ENCODE assay signal across 34 cellular contexts in genomic region chr4:99983289-99983943, GRCh38. TPM values are rescaled to one million over a fixed set of nuclear protein-coding genes. Genes with fewer than 3 reads are reported as not detected.
DNase-seq lines count a peak whose midpoint lies in the region; ATAC-seq, FAIRE-seq and TF ChIP-seq lines count a peak whose summit lies in the region.
"Had no signal": no experiment of that assay in that cellular context is flagged by ENCODE, and none has a peak within 500 bp of the region (broad histone marks: within the 10 kb centered on the region; RNA-seq: fewer than 3 reads in every experiment).

No MANE protein-coding gene starts in this region.

- no peaks in the 10 kb centered on the region for H3K36me3 Mint-ChIP-seq in activated CD4-positive, alpha-beta T cell treated with anti-CD3 and anti-CD28 coated beads for 36 hours (ENCODE audit: low read depth)
- H3K36me3 Mint-ChIP-seq in activated CD4-positive, alpha-beta T cell treated with anti-CD3 and anti-CD28 coated beads, Interleukin-2, amount 10 ng/mL, durations not matched to agents 24 days and 14 days (ENCODE audit: low read depth) = no peaks in the 10 kb centered on the region
- no peaks in the 10 kb centered on the region for H3K36me3 Mint-ChIP-seq in WTC11
- H3K36me3 Mint-ChIP-seq: stimulated activated memory B cell treated with anti-CD40 and anti-IgM and Interleukin-4, amounts not matched to agents 10 μg/mL and 1 μg/mL and 100 μg/mL, for 72 hours had no signal

- no peak for TF ChIP-seq RAD21 in GM12878 (IDR thresholded peaks at IDR 0.05; ENCODE audit: insufficient read depth, low read depth, low read length)

- H3K4me2 ChIP-seq in GM12878 (ENCODE audit: control insufficient read depth, insufficient read depth) = no peak overlapping the region; the same call in 1 of the 2 replicates

- SMC1A ChIA-PET in GM12878 (lab: Charles Lee; ENCODE audit: uncharacterized antibody, unreplicated experiment) = interaction anchor here (0.8 to 1.4 kb wide), 6 partner anchors 10 to 115 kb away, joined by 3 to 5 read pairs (median 4); no protein-coding TSS in a partner anchor

- no peak overlapping the region for H3K4me3 ChIP-seq in GM12878
- H3K4me3 ChIP-seq: esophagus muscularis mucosa, heart left ventricle, skin epidermis, suprapubic skin had no signal

- POLR2A ChIA-PET in activated CD4-positive, alpha-beta T cell treated with anti-CD3 and anti-CD28 coated beads for 36 hours (lab: Charles Lee) = no interaction called here
- POLR2A ChIA-PET in GM12878 (lab: Charles Lee) = no interaction called here
- POLR2A ChIA-PET in WTC11 (lab: Charles Lee) = no interaction called here

- H3K9me3 Mint-ChIP-seq in activated CD4-positive, alpha-beta T cell treated with anti-CD3 and anti-CD28 coated beads for 36 hours (ENCODE audit: low read depth) = peaks cover 1% of the 10 kb centered on the region
- peaks cover 6% of the 10 kb centered on the region for H3K9me3 Mint-ChIP-seq in activated CD4-positive, alpha-beta T cell treated with anti-CD3 and anti-CD28 coated beads, Interleukin-2, amount 10 ng/mL, durations not matched to agents 24 days and 14 days
- no peaks in the 10 kb centered on the region for H3K9me3 Mint-ChIP-seq in WTC11
- H3K9me3 Mint-ChIP-seq: activated CD8-positive, alpha-beta T cell treated with anti-CD3 and anti-CD28 coated beads for 36 hours had no signal

- no peaks in the 10 kb centered on the region for H3K36me3 ChIP-seq in GM12878 (ENCODE audit: control insufficient read depth in 2 of 2, insufficient read depth in 2 of 2, low read length in 1 of 2)
- H3K36me3 ChIP-seq: esophagus muscularis mucosa, heart left ventricle, suprapubic skin had no signal

- RAD21 ChIA-PET in GM12878 (lab: Charles Lee; ENCODE audit: unreplicated experiment) = interaction anchor here (0.8 to 1.9 kb wide), 3 partner anchors 15 to 42 kb away, joined by 3 to 5 read pairs (median 3); no protein-coding TSS in a partner anchor

- CTCF ChIA-PET in activated CD4-positive, alpha-beta T cell treated with anti-CD3 and anti-CD28 coated beads for 36 hours (lab: Charles Lee) = interaction anchor here (1.1 kb wide), 1 partner anchor 42 kb away, joined by 3 read pairs; no protein-coding TSS in a partner anchor
- CTCF ChIA-PET in GM12878 (lab: Yijun Ruan, JAX) (interaction anchor here (0.6 to 2.5 kb wide), 3 partner anchors 15 to 162 kb away, joined by 3 to 7 read pairs (median 3); no protein-coding TSS in a partner anchor), WTC11 (lab: Charles Lee) (no interaction called here)

- no peak for TF ChIP-seq CTCF in GM12878 (IDR thresholded peaks at IDR 0.05 in 2 of 3, conservative IDR thresholded peaks at IDR 0.05 in 1 of 3; ENCODE audit: control insufficient read depth in 2 of 3, extremely low read depth in 1 of 3, insufficient read depth in 1 of 3, low read depth in 3 of 3, low read length in 3 of 3)
- no peak for TF ChIP-seq CTCF in WTC11 (IDR thresholded peaks at IDR 0.05)

- no peaks in the 10 kb centered on the region for H3K4me1 Mint-ChIP-seq in activated CD4-positive, alpha-beta T cell treated with anti-CD3 and anti-CD28 coated beads for 36 hours
- H3K4me1 Mint-ChIP-seq in activated CD4-positive, alpha-beta T cell treated with anti-CD3 and anti-CD28 coated beads, Interleukin-2, amount 10 ng/mL, durations not matched to agents 24 days and 14 days = no peaks in the 10 kb centered on the region
- H3K4me1 Mint-ChIP-seq in WTC11 = no peaks in the 10 kb centered on the region
- H3K4me1 Mint-ChIP-seq: IgD-negative memory B cell; naive B cell; stimulated activated memory B cell treated with anti-CD40 and anti-IgM and Interleukin-4, amounts not matched to agents 10 μg/mL and 1 μg/mL and 100 μg/mL, for 72 hours had no signal

- peak; percentile 42 for ATAC-seq in activated CD4-positive, alpha-beta T cell treated with anti-CD3 and anti-CD28 coated beads for 36 hours
- peak; percentile 51 for ATAC-seq in GM21529 (IDR thresholded peaks at IDR 0.05; ENCODE audit: unreplicated experiment)
- ATAC-seq in HG02885 (IDR thresholded peaks at IDR 0.05; ENCODE audit: poor library complexity, unreplicated experiment) = peak; percentile 59
- ATAC-seq in GM12878 = peak; percentile 68
- no peak for ATAC-seq in GM21526 (IDR thresholded peaks at IDR 0.05; ENCODE audit: low FRiP score, unreplicated experiment)
- no peak for ATAC-seq in WTC11
- ATAC-seq: activated CD8-positive, alpha-beta T cell treated with anti-CD3 and anti-CD28 coated beads for 36 hours; HCT116; heart left ventricle; stimulated activated memory B cell treated with anti-CD40 and anti-IgM and Interleukin-4, amounts not matched to agents 10 μg/mL and 1 μg/mL and 100 μg/mL, for 72 hours had no signal

- peak; percentile 78 for FAIRE-seq in GM12878 (lab: Jason Lieb, UNC)

- H4K20me1 ChIP-seq in GM12878 (ENCODE audit: control insufficient read depth, insufficient read depth) = no peaks in the 10 kb centered on the region

- H3K79me2 ChIP-seq in GM12878 (ENCODE audit: control insufficient read depth, insufficient read depth, low read length) = no peaks in the 10 kb centered on the region

- peaks cover 7% of the 10 kb centered on the region; the same call in 1 of the 2 replicates for H3K4me1 ChIP-seq in GM12878 (ENCODE audit: control insufficient read depth, insufficient read depth, low read length)
- H3K4me1 ChIP-seq: Caco-2, esophagus muscularis mucosa, heart left ventricle, suprapubic skin had no signal

- no peak for TF ChIP-seq POLR2A in GM12878 (IDR thresholded peaks at IDR 0.05; ENCODE audit: low read depth, low read length)

- H3K9me3 ChIP-seq in GM12878 (replicated peaks; ENCODE audit: control insufficient read depth, insufficient read depth, low read length) = no peaks in the 10 kb centered on the region
- H3K9me3 ChIP-seq: Caco-2, esophagus muscularis mucosa, heart left ventricle, suprapubic skin had no signal

- H3K27me3 Mint-ChIP-seq in activated CD4-positive, alpha-beta T cell treated with anti-CD3 and anti-CD28 coated beads for 36 hours = peaks cover 2% of the 10 kb centered on the region
- H3K27me3 Mint-ChIP-seq in activated CD4-positive, alpha-beta T cell treated with anti-CD3 and anti-CD28 coated beads, Interleukin-2, amount 10 ng/mL, durations not matched to agents 24 days and 14 days = peaks cover 5% of the 10 kb centered on the region
- no peaks in the 10 kb centered on the region; the same call in 1 of the 2 replicates for H3K27me3 Mint-ChIP-seq in WTC11 (ENCODE audit: low read depth)

- no peak overlapping the region for H3K27ac ChIP-seq in GM12878 (ENCODE audit: control insufficient read depth, insufficient read depth)
- H3K27ac ChIP-seq: 22Rv1, esophagus muscularis mucosa, heart left ventricle, skin epidermis, suprapubic skin had no signal

- BruUV-seq in GM12878 (replicated peaks; lab: Mats Ljungman, UMichigan) = no TSS peak

- in situ Hi-C loops in GM12878 (cut with MboI) = no loop called here

- DNase-seq in activated CD4-positive, alpha-beta T cell treated with anti-CD3 and anti-CD28 coated beads for 36 hours = no peak
- no peak for DNase-seq in activated CD4-positive, alpha-beta T cell treated with anti-CD3 and anti-CD28 coated beads, Interleukin-2, amount 10 ng/mL, durations not matched to agents 24 days and 14 days
- DNase-seq in GM12878 (ENCODE audit: low read depth, low spot score) (peak; percentile 13), GM19240 (ENCODE audit: insufficient read length, low spot score) (no peak), WTC11 (ENCODE audit: low spot score) (no peak)
- DNase-seq: activated CD4-positive, alpha-beta T cell treated with anti-CD3 and anti-CD28 coated beads for 1 hour; activated CD8-positive, alpha-beta memory T cell treated with anti-CD3 and anti-CD28 coated beads, Interleukin-2, amount 50 U/mL, for 48 hours; activated CD8-positive, alpha-beta T cell treated with anti-CD3 and anti-CD28 coated beads for 36 hours; activated naive CD4-positive, alpha-beta T cell treated with anti-CD3 and anti-CD28 coated beads for 36 hours; C1 segment of cervical spinal cord; Caco-2; cerebellar nuclear complex; DMS53; foreskin fibroblast; heart left ventricle; midbrain; naive B cell; NCI-H1436 treated with DMSO at 0.1 percent for 48 hours; NCI-H2081 treated with DMSO at 0.1 percent for 48 hours; NCI-H2227 treated with DMSO at 0.1 percent for 48 hours; NCI-H69; Right ventricle myocardium superior; T-helper 2 cell had no signal

- WGBS in GM12878 (ENCODE audit: insufficient coverage, insufficient replicate concordance, low lambda C conversion rate, missing lambda C conversion rate) = 0% methylated on average over 4 of the region's 4 CpGs

- H3K27ac Mint-ChIP-seq in activated CD4-positive, alpha-beta T cell treated with anti-CD3 and anti-CD28 coated beads for 36 hours = no peak overlapping the region
- no peak overlapping the region for H3K27ac Mint-ChIP-seq in activated CD4-positive, alpha-beta T cell treated with anti-CD3 and anti-CD28 coated beads, Interleukin-2, amount 10 ng/mL, durations not matched to agents 24 days and 14 days
- no peak overlapping the region for H3K27ac Mint-ChIP-seq in WTC11
- H3K27ac Mint-ChIP-seq: activated CD8-positive, alpha-beta T cell treated with anti-CD3 and anti-CD28 coated beads for 36 hours; activated naive CD4-positive, alpha-beta T cell treated with anti-CD3 and anti-CD28 coated beads for 36 hours; activated T-helper 1 cell treated with anti-CD3 and anti-CD28 coated beads, Interleukin-12 subunit alpha, Interleukin-12 subunit beta, Interleukin-2, Interleukin-4 antibody, amounts not matched to agents 30 ng/mL and 10 ng/mL and 1 ng/mL, durations not matched to agents 14 hours and 24 hours and 36 hours; IgD-negative memory B cell; naive B cell; stimulated activated memory B cell treated with anti-CD40 and anti-IgM and Interleukin-4, amounts not matched to agents 10 μg/mL and 1 μg/mL and 100 μg/mL, for 72 hours had no signal

- no peaks in the 10 kb centered on the region for H3K27me3 ChIP-seq in GM12878 (replicated peaks in 1 of 2; ENCODE audit: control insufficient read depth in 2 of 2, insufficient read depth in 2 of 2, low read length in 1 of 2)
- H3K27me3 ChIP-seq: esophagus muscularis mucosa, heart left ventricle, suprapubic skin had no signal

- no peak overlapping the region for H3K9ac ChIP-seq in GM12878 (ENCODE audit: control insufficient read depth, insufficient read depth, low read length)

- no peak for TF ChIP-seq EP300 in GM12878 (IDR thresholded peaks at IDR 0.05; ENCODE audit: borderline replicate concordance in 1 of 2, control insufficient read depth in 1 of 2, low read depth in 2 of 2, low read length in 2 of 2)

- intact Hi-C loops in activated CD4-positive, alpha-beta T cell treated with anti-CD3 and anti-CD28 coated beads for 36 hours (cut with DNase I, micrococcal nuclease) = no loop called here
- intact Hi-C loops in activated CD4-positive, alpha-beta T cell treated with anti-CD3 and anti-CD28 coated beads, Interleukin-2, amount 10 ng/mL, durations not matched to agents 24 days and 14 days (cut with micrococcal nuclease) = no loop called here
- intact Hi-C loops in GM12878 (cut with micrococcal nuclease; ENCODE audit: unreplicated experiment) = loop anchor here (2.0 kb wide), 1 partner anchor 33 kb away; the partner anchor contains the start of gene H2AZ1

- no peak overlapping the region; the same call in 1 of the 2 replicates for H2AFZ ChIP-seq in GM12878 (ENCODE audit: control insufficient read depth, low read depth, low read length)

- H3K4me3 Mint-ChIP-seq in activated CD4-positive, alpha-beta T cell treated with anti-CD3 and anti-CD28 coated beads for 36 hours = no peak overlapping the region
- no peak overlapping the region for H3K4me3 Mint-ChIP-seq in activated CD4-positive, alpha-beta T cell treated with anti-CD3 and anti-CD28 coated beads, Interleukin-2, amount 10 ng/mL, durations not matched to agents 24 days and 14 days
- no peak overlapping the region for H3K4me3 Mint-ChIP-seq in WTC11
- H3K4me3 Mint-ChIP-seq: activated CD8-positive, alpha-beta T cell treated with anti-CD3 and anti-CD28 coated beads for 36 hours; activated naive CD4-positive, alpha-beta T cell treated with anti-CD3 and anti-CD28 coated beads for 36 hours; activated T-helper 1 cell treated with anti-CD3 and anti-CD28 coated beads, Interleukin-12 subunit alpha, Interleukin-12 subunit beta, Interleukin-2, Interleukin-4 antibody, amounts not matched to agents 30 ng/mL and 10 ng/mL and 1 ng/mL, durations not matched to agents 14 hours and 24 hours and 36 hours; IgD-negative memory B cell; naive B cell; stimulated activated memory B cell treated with anti-CD40 and anti-IgM and Interleukin-4, amounts not matched to agents 10 μg/mL and 1 μg/mL and 100 μg/mL, for 72 hours had no signal

RNA-seq across cellular contexts. Expression of gene H2AZ1, which starts 33.3 kb away (rescaled TPM):
- total RNA-seq in activated CD4-positive, alpha-beta T cell treated with anti-CD3 and anti-CD28 coated beads for 36 hours = 100 to 1,000 TPM; 376 to 809 TPM
- 477 TPM in 2 replicates for total RNA-seq in activated CD4-positive, alpha-beta T cell treated with anti-CD3 and anti-CD28 coated beads, Interleukin-2, amount 10 ng/mL, durations not matched to agents 24 days and 14 days
- 40.8 and 40.9 TPM in 2 replicates for total RNA-seq in GM12878 (2013; cell fraction: nucleolus; rRNA removed)
- total RNA-seq in GM12878 (2014; rRNA removed) (681 and 685 TPM in 2 replicates), GM12878 (2014; rRNA removed; fragmentation: Illumina TruSeq; extraction: Trizol) (713 and 719 TPM in 2 replicates), GM12878 (2021) (655 and 662 TPM in 2 replicates), WTC11 (2021) (657 to 684 TPM (median 668 TPM) in 3 replicates)
- 554 TPM for polyA plus RNA-seq in GM12878 (2011; ENCODE audit: low read depth)
- polyA plus RNA-seq in GM12878 (2011; rRNA removed) (1,077 and 1,299 TPM in 2 replicates), GM12878 (2014; fragmentation: Illumina TruSeq; extraction: Trizol) (548 and 652 TPM in 2 replicates), GM12878 (2014; fragmentation: Nextera tagmentation; extraction: Ambion mirVana) (1,000 to 10,000 TPM; 3,787 to 4,800 TPM), GM12878 (2014; rRNA removed) (670 and 724 TPM in 2 replicates), GM12878 (2016; fragmentation: Nextera tagmentation; extraction: Ambion mirVana) (1,000 to 10,000 TPM; 1,970 to 2,092 TPM)
- 834 and 852 TPM in 2 replicates for polyA plus RNA-seq in GM12878 (2011; cell fraction: cytosol; rRNA removed)
- polyA plus RNA-seq in GM12878 (2011; cell fraction: nucleus; rRNA removed) = 448 and 476 TPM in 2 replicates
- 483 and 525 TPM in 2 replicates for polyA plus RNA-seq in GM12878 (2012)
- 442 and 507 TPM in 2 replicates for polyA minus RNA-seq in GM12878 (2011; rRNA and poly(A)+ RNA removed)
- 145 and 155 TPM in 2 replicates for polyA minus RNA-seq in GM12878 (2011; cell fraction: cytosol; rRNA and poly(A)+ RNA removed)
- 78.7 and 121 TPM in 2 replicates for polyA minus RNA-seq in GM12878 (2011; cell fraction: nucleus; rRNA and poly(A)+ RNA removed)

RNA-seq across cellular contexts. Expression of gene DNAJB14, which starts 37.0 kb away (rescaled TPM):
- 10 to 100 TPM; 29.9 to 46.2 TPM for total RNA-seq in activated CD4-positive, alpha-beta T cell treated with anti-CD3 and anti-CD28 coated beads for 36 hours
- 49.2 and 49.8 TPM in 2 replicates for total RNA-seq in activated CD4-positive, alpha-beta T cell treated with anti-CD3 and anti-CD28 coated beads, Interleukin-2, amount 10 ng/mL, durations not matched to agents 24 days and 14 days
- total RNA-seq in GM12878 (2013; cell fraction: nucleolus; rRNA removed) = 150 and 151 TPM in 2 replicates
- total RNA-seq in GM12878 (2014; rRNA removed) = 23.2 and 26.6 TPM in 2 replicates
- 32.4 and 34.4 TPM in 2 replicates for total RNA-seq in GM12878 (2014; rRNA removed; fragmentation: Illumina TruSeq; extraction: Trizol)
- 35.4 and 37.8 TPM in 2 replicates for total RNA-seq in GM12878 (2021)
- polyA plus RNA-seq in GM12878 (2011; ENCODE audit: low read depth) = 5.6 TPM
- polyA plus RNA-seq in GM12878 (2011; rRNA removed) = 38.9 and 81.1 TPM in 2 replicates
- polyA plus RNA-seq in GM12878 (2011; cell fraction: cytosol; rRNA removed) = 32.6 and 32.7 TPM in 2 replicates
- polyA plus RNA-seq in GM12878 (2011; cell fraction: nucleus; rRNA removed) = 45.2 and 55.8 TPM in 2 replicates
- polyA plus RNA-seq in GM12878 (2012) = 24.1 and 24.9 TPM in 2 replicates
- 21.4 and 24.5 TPM in 2 replicates for polyA plus RNA-seq in GM12878 (2014; fragmentation: Illumina TruSeq; extraction: Trizol)
- polyA plus RNA-seq in GM12878 (2014; fragmentation: Nextera tagmentation; extraction: Ambion mirVana) = 10 to 100 TPM in 1 of 2 experiments, 1 to 10 TPM in 1; 9.5 to 13.3 TPM
- polyA plus RNA-seq in GM12878 (2014; rRNA removed) = 19.1 and 20.6 TPM in 2 replicates
- polyA plus RNA-seq in GM12878 (2016; fragmentation: Nextera tagmentation; extraction: Ambion mirVana) = 10 to 100 TPM; 44.1 to 49.2 TPM
- 39.9 and 41.0 TPM in 2 replicates for polyA minus RNA-seq in GM12878 (2011; rRNA and poly(A)+ RNA removed)
- polyA minus RNA-seq in GM12878 (2011; cell fraction: cytosol; rRNA and poly(A)+ RNA removed) = 17.4 and 23.7 TPM in 2 replicates
- 56.8 and 96.3 TPM in 2 replicates for polyA minus RNA-seq in GM12878 (2011; cell fraction: nucleus; rRNA and poly(A)+ RNA removed)
- total RNA-seq in WTC11 (2021) = 35.5 to 40.4 TPM (median 39.9 TPM) in 3 replicates

Comparison
In these comparisons a context has a peak if more than half of its experiments do, and no peak if none do; other contexts are left out.
1. ATAC-seq: peak in activated CD4-positive, alpha-beta T cell treated with anti-CD3 and anti-CD28 coated beads for 36 hours (single experiment), GM21529 (single experiment), HG02885 (single experiment) and GM12878 (single experiment); none in GM21526 (single experiment) and WTC11 (single experiment).